In genomic region chr18:48777026-48777736, GRCh38 we compare ENCODE assay signal across 8 cellular contexts.
A peak's percentile ranks its signal among the peaks of the same experiment; 100 is the strongest.
DNase-seq lines count a peak whose midpoint lies in the region; TF ChIP-seq lines count a peak whose summit lies in the region.

No MANE protein-coding gene starts in this region.

- H2BK15ac ChIP-seq in H9 (ENCODE audit: low read depth, low read length), result no peak overlapping the region

- H3K4me3 ChIP-seq in fibroblast of lung (replicated peaks in 1 of 4; ENCODE audit: control extremely low read depth in 1 of 4, insufficient read depth in 1 of 4, low read depth in 3 of 4, low read length in 4 of 4) (no peak overlapping the region), tibial nerve (no peak overlapping the region)

- H3K79me1 ChIP-seq in H9 (ENCODE audit: insufficient read depth, low read depth, low read length, poor library complexity, severe bottlenecking), result no peaks in the 10 kb centered on the region

- H3K27ac ChIP-seq in H9 (ENCODE audit: insufficient read length, low read depth, low read length) (no peak overlapping the region), fibroblast of lung (ENCODE audit: insufficient read depth, low read length) (no peak overlapping the region), tibial nerve (peak overlapping the region in 2 of 4 donors; percentile 39 to 50)

- H3K79me2 ChIP-seq in H9 (ENCODE audit: insufficient read depth, low read length), result no peaks in the 10 kb centered on the region
- H3K79me2 ChIP-seq in fibroblast of lung (ENCODE audit: control insufficient read depth, insufficient read depth, low read length), result no peaks in the 10 kb centered on the region

- TF ChIP-seq POLR2A in tibial nerve (IDR thresholded peaks at IDR 0.05), result no peak

- H3K23ac ChIP-seq in H9 (ENCODE audit: insufficient read length, low read depth, low read length), result no peak overlapping the region

- H2BK5ac ChIP-seq in H9 (ENCODE audit: insufficient read length, low read length), result no peak overlapping the region

- H3K9ac ChIP-seq in H9 (ENCODE audit: extremely low read depth, insufficient read length, low read length) (no peak overlapping the region), fibroblast of lung (ENCODE audit: insufficient read depth, low read length) (no peak overlapping the region)

- DNase-seq in NCI-H1694 treated with DMSO at 0.1 percent for 48 hours (lab: John Stamatoyannopoulos, UW), result peak; percentile 7
- no peak for DNase-seq in NCI-H1694 (lab: John Stamatoyannopoulos, UW)
- peak; percentile 86 for DNase-seq in H9
- DNase-seq in NCI-H774 (lab: John Stamatoyannopoulos, UW), result peak; percentile 23
- peak; percentile 69 for DNase-seq in activated T-cell treated with anti-CD3 and anti-CD28 coated beads for 48 hours (ENCODE audit: low read depth)
- DNase-seq in fibroblast of lung (ENCODE audit: low read depth in 2 of 2), result peak; percentile 33 to 42
- no peak for DNase-seq in osteocyte (ENCODE audit: extremely low spot score, unreplicated experiment)
- no peak for DNase-seq in tibial nerve (ENCODE audit: low spot score in 2 of 2)

- H4K20me1 ChIP-seq in H9 (ENCODE audit: control insufficient read depth, insufficient read depth, insufficient read length) (no peaks in the 10 kb centered on the region), fibroblast of lung (ENCODE audit: control insufficient read depth, extremely low read depth, insufficient read depth, low read length) (no peaks in the 10 kb centered on the region)

- H3K18ac ChIP-seq in H9 (ENCODE audit: insufficient read length, low read depth, low read length), result no peak overlapping the region

- H3K14ac ChIP-seq in H9 (ENCODE audit: insufficient read depth, low read length), result no peak overlapping the region

- H3K9me3 Mint-ChIP-seq in H9 (no peaks in the 10 kb centered on the region), osteocyte (ENCODE audit: unreplicated experiment) (no peaks in the 10 kb centered on the region)

- H3K4me3 Mint-ChIP-seq in H9 (no peak overlapping the region; a peak in 1 of 5 replicates), osteocyte (ENCODE audit: unreplicated experiment) (no peak overlapping the region)

- no peak overlapping the region for H2BK12ac ChIP-seq in H9 (ENCODE audit: insufficient read length, low read depth, low read length)

- H3K36me3 ChIP-seq in fibroblast of lung (ENCODE audit: control insufficient read depth, insufficient read depth, low read length) (peaks cover 3% of the 10 kb centered on the region), tibial nerve (peaks cover 0 to 28% (median 0%) of the 10 kb centered on the region in 3 donors)

- no peak overlapping the region for H2AK5ac ChIP-seq in H9 (ENCODE audit: insufficient read length, low read length)

- no peak overlapping the region for H2BK120ac ChIP-seq in H9 (ENCODE audit: low read depth, low read length, poor library complexity, severe bottlenecking)

- TF ChIP-seq CTCF in H9 (conservative IDR thresholded peaks at IDR 0.05) (peak; percentile 98), fibroblast of lung (conservative IDR thresholded peaks at IDR 0.05 in 1 of 2, IDR thresholded peaks at IDR 0.05 in 1 of 2; ENCODE audit: low read depth in 1 of 2, low read length in 2 of 2) (peak; percentile 70 to 72), osteocyte (IDR thresholded peaks at IDR 0.05) (peak; percentile 86), tibial nerve (IDR thresholded peaks at IDR 0.05) (peak; percentile 80 to 89 (median 85))

- H3K36me3 Mint-ChIP-seq in H9 (ENCODE audit: insufficient read depth in 1 of 3, low read depth in 3 of 3) (peaks cover 0 to 2% (median 0%) of the 10 kb centered on the region in 3 experiments; a peak in 3 of 7 replicates), osteocyte (ENCODE audit: unreplicated experiment) (peaks cover 17% of the 10 kb centered on the region)

- H4K5ac ChIP-seq in H9 (ENCODE audit: insufficient read length, low read depth, low read length), result no peak overlapping the region

- no peaks in the 10 kb centered on the region for H3K23me2 ChIP-seq in H9 (ENCODE audit: insufficient read length, low read depth, low read length, poor library complexity, severe bottlenecking)

- no peaks in the 10 kb centered on the region for H3K27me3 ChIP-seq in H9 (ENCODE audit: insufficient read depth, low read length)
- H3K27me3 ChIP-seq in fibroblast of lung (ENCODE audit: control insufficient read depth, insufficient read depth, low read length), result no peaks in the 10 kb centered on the region
- no peaks in the 10 kb centered on the region for H3K27me3 ChIP-seq in tibial nerve

- H3K4me1 ChIP-seq in H9 (ENCODE audit: insufficient read depth, low read length), result no peaks in the 10 kb centered on the region
- H3K4me1 ChIP-seq in fibroblast of lung (ENCODE audit: control insufficient read depth, extremely low read depth, insufficient read depth, low read length), result peaks cover 18% of the 10 kb centered on the region
- peaks cover 3 to 50% (median 24%) of the 10 kb centered on the region in 4 donors for H3K4me1 ChIP-seq in tibial nerve

- no peaks in the 10 kb centered on the region for H3K9me3 ChIP-seq in H9 (ENCODE audit: control insufficient read depth, low read depth, low read length)
- H3K9me3 ChIP-seq in fibroblast of lung (ENCODE audit: control insufficient read depth, insufficient read depth, low read depth, low read length), result no peaks in the 10 kb centered on the region
- no peaks in the 10 kb centered on the region for H3K9me3 ChIP-seq in tibial nerve

- H3K27ac Mint-ChIP-seq in H9 (no peak overlapping the region), osteocyte (ENCODE audit: unreplicated experiment) (peak overlapping the region; percentile 31)

- no peak overlapping the region for H3K4ac ChIP-seq in H9 (ENCODE audit: low read depth, low read length)

- no peak overlapping the region for H2BK20ac ChIP-seq in H9 (ENCODE audit: low read depth, low read length, poor library complexity, severe bottlenecking)

- H3K4me2 ChIP-seq in H9 (ENCODE audit: insufficient read depth, insufficient read length, low read length) (no peak overlapping the region), fibroblast of lung (ENCODE audit: extremely low read depth, insufficient read depth, low read length) (no peak overlapping the region)

- H4K91ac ChIP-seq in H9 (ENCODE audit: insufficient read length, low read depth, low read length), result no peak overlapping the region

- H3K56ac ChIP-seq in H9 (ENCODE audit: insufficient read length, low read depth, low read length), result no peak overlapping the region

- WGBS in H9 (ENCODE audit: extremely low coverage, insufficient read length, low lambda C conversion rate), result no CpG with 5 or more reads among the region's 13 CpGs
- 40 to 49% methylated on average over 12 to 13 of the region's 13 CpGs for WGBS in tibial nerve, 2 donors

- no peak for TF ChIP-seq EP300 in tibial nerve (IDR thresholded peaks at IDR 0.05)

- H3T11ph ChIP-seq in H9 (ENCODE audit: low read length), result no peak overlapping the region

- H3K4me1 Mint-ChIP-seq in H9 (peaks cover 17 to 34% of the 10 kb centered on the region in 2 experiments), osteocyte (ENCODE audit: unreplicated experiment) (peaks cover 46% of the 10 kb centered on the region)

- no peak overlapping the region for H4K8ac ChIP-seq in H9 (replicated peaks; ENCODE audit: insufficient read length, low read depth, low read length)

- H2AFZ ChIP-seq in H9 (ENCODE audit: low read length), result no peak overlapping the region
- H2AFZ ChIP-seq in fibroblast of lung (ENCODE audit: low read length), result no peak overlapping the region

- H3K27me3 Mint-ChIP-seq in H9 (ENCODE audit: low read depth) (no peaks in the 10 kb centered on the region; the same call in 1 of the 2 replicates), osteocyte (ENCODE audit: unreplicated experiment) (no peaks in the 10 kb centered on the region)

Comparison
In these comparisons a context has a peak if more than half of its experiments do, and no peak if none do; other contexts are left out.
1. DNase-seq: peak in NCI-H1694 treated with DMSO at 0.1 percent for 48 hours (single experiment), H9 (single experiment), NCI-H774 (single experiment), activated T-cell treated with anti-CD3 and anti-CD28 coated beads for 48 hours (single experiment) and fibroblast of lung (2 of 2); none in NCI-H1694 (single experiment), osteocyte (single experiment) and tibial nerve (0 of 2).
2. Peak in every context shown above with its lines, with median percentiles within 50 percentile points of each other: CTCF ChIP-seq.